ENCODE assay signal across 23 cellular contexts in genomic region chr9:27085456-27085855, GRCh38. TPM values are rescaled to one million over a fixed set of nuclear protein-coding genes. Genes with fewer than 3 reads are reported as not detected.
A peak's percentile ranks its signal among the peaks of the same experiment; 100 is the strongest.
DNase-seq lines count a peak whose midpoint lies in the region; ATAC-seq and TF ChIP-seq lines count a peak whose summit lies in the region.
"Had no signal": no experiment of that assay in that cellular context is flagged by ENCODE, and none has a peak within 500 bp of the region (broad histone marks: within the 10 kb centered on the region; RNA-seq: fewer than 3 reads in every experiment).

No MANE protein-coding gene starts in this region.

- H2AK5ac ChIP-seq in IMR-90 (ENCODE audit: low read depth, low read length) = no peak overlapping the region

- peak overlapping the region; percentile 57 for H3K14ac ChIP-seq in IMR-90 (replicated peaks; ENCODE audit: low read depth, low read length)

- no peaks in the 10 kb centered on the region for H3K9me3 Mint-ChIP-seq in WTC11
- H3K9me3 Mint-ChIP-seq in chondrocyte (ENCODE audit: low read depth) = no peaks in the 10 kb centered on the region
- H3K9me3 Mint-ChIP-seq: CD8-positive, alpha-beta T cell had no signal

- BruUV-seq in IMR-90 (replicated peaks; lab: Mats Ljungman, UMichigan) = no TSS peak

- no peaks in the 10 kb centered on the region for H4K20me1 ChIP-seq in IMR-90 (ENCODE audit: insufficient read depth, low read length)

- intact Hi-C loops in IMR-90 (cut with micrococcal nuclease) (loop anchor here (5.0 to 10.0 kb wide), 2 partner anchors 141 to 192 kb away; partner anchors contain the start of gene PLAA), sciatic nerve (cut with DNase I) (no loop called here)

- POLR2A ChIA-PET in IMR-90 (lab: Charles Lee; ENCODE audit: unreplicated experiment) = interaction anchor here (2.0 kb wide), 1 partner anchor 39 kb away, joined by 9 read pairs; no protein-coding TSS in a partner anchor
- POLR2A ChIA-PET in WTC11 (lab: Charles Lee) = no interaction called here

- peaks cover 18% of the 10 kb centered on the region for H3K4me1 ChIP-seq in IMR-90 (ENCODE audit: control insufficient read depth, insufficient read depth, low read length)

- peak overlapping the region; percentile 91; the same call in 1 of the 2 replicates for H4K5ac ChIP-seq in IMR-90 (ENCODE audit: low read depth, low read length)

- no peak for TF ChIP-seq RAD21 in IMR-90 (IDR thresholded peaks at IDR 0.05; ENCODE audit: low read length)

- H3K9ac ChIP-seq in IMR-90 (ENCODE audit: low read depth, low read length) = no peak overlapping the region

- no CpG with 5 or more reads among the region's 5 CpGs for WGBS in IMR-90 (ENCODE audit: extremely low coverage in 2 of 2, insufficient read length in 1 of 2), 2 experiments

- H3K9me1 ChIP-seq in IMR-90 (ENCODE audit: insufficient read depth, low read length) = no peaks in the 10 kb centered on the region

- H3K18ac ChIP-seq in IMR-90 (ENCODE audit: low read depth, low read length) = peak overlapping the region; percentile 96; the same call in 1 of the 2 replicates

- CTCF ChIA-PET in IMR-90 (lab: Yijun Ruan, JAX) = no interaction called here
- CTCF ChIA-PET in WTC11 (lab: Charles Lee) = no interaction called here

- no peaks in the 10 kb centered on the region for H3K4me1 Mint-ChIP-seq in WTC11
- H3K4me1 Mint-ChIP-seq in chondrocyte (ENCODE audit: low read depth) = peaks cover 48% of the 10 kb centered on the region

- in situ Hi-C loops in IMR-90 (cut with MboI; ENCODE audit: low sequenced_read_pairs) = no loop called here

- peak overlapping the region; percentile 56; the same call in 1 of the 2 replicates for H3K23ac ChIP-seq in IMR-90 (ENCODE audit: low read depth, low read length)

- no peak overlapping the region for H2AK9ac ChIP-seq in IMR-90 (replicated peaks; ENCODE audit: low read depth, low read length, poor library complexity)

- TF ChIP-seq POLR2A in IMR-90 (IDR thresholded peaks at IDR 0.05; ENCODE audit: low read depth, low read length) = no peak

- no peaks in the 10 kb centered on the region for H3K9me3 ChIP-seq in IMR-90 (ENCODE audit: control insufficient read depth, insufficient read depth, low read length)

- peak overlapping the region; percentile 79 for H2BK20ac ChIP-seq in IMR-90 (ENCODE audit: low read depth, low read length)

- peak overlapping the region; percentile 59; the same call in 1 of the 2 replicates for H4K91ac ChIP-seq in IMR-90 (ENCODE audit: insufficient read depth, low read depth, low read length)

- no peaks in the 10 kb centered on the region for H3K27me3 ChIP-seq in IMR-90 (ENCODE audit: control insufficient read depth, insufficient read depth, low read length)

- H3K4ac ChIP-seq in IMR-90 (ENCODE audit: low read depth, low read length) = peak overlapping the region; percentile 68; the same call in 1 of the 2 replicates

- H3K36me3 Mint-ChIP-seq in WTC11 (no peaks in the 10 kb centered on the region), chondrocyte (ENCODE audit: low read depth) (no peaks in the 10 kb centered on the region)

- H3K27ac Mint-ChIP-seq in WTC11 (0 out of 2 replicates have a peak overlapping the region, but pooled peaks have one; percentile 3), chondrocyte (ENCODE audit: unreplicated experiment) (no peak overlapping the region)
- H3K27ac Mint-ChIP-seq: CD8-positive, alpha-beta T cell had no signal

- no peaks in the 10 kb centered on the region for H3K36me3 ChIP-seq in IMR-90 (ENCODE audit: control insufficient read depth, insufficient read depth, low read length)

- ATAC-seq in IMR-90 (ENCODE audit: low read depth) (no peak), WTC11 (no peak), sciatic nerve (peak; percentile 46), GM19023 (IDR thresholded peaks at IDR 0.05; ENCODE audit: unreplicated experiment) (no peak), GM21737 (IDR thresholded peaks at IDR 0.05; ENCODE audit: unreplicated experiment) (no peak), HG03565 (IDR thresholded peaks at IDR 0.05; ENCODE audit: unreplicated experiment) (no peak)
- ATAC-seq: CD8-positive, alpha-beta T cell; Right ventricle myocardium inferior had no signal

- no peak overlapping the region for H3K27ac ChIP-seq in IMR-90 (ENCODE audit: insufficient read depth, low read length)

- TF ChIP-seq CTCF in IMR-90 (conservative IDR thresholded peaks at IDR 0.05; ENCODE audit: low read depth, low read length) (no peak), WTC11 (IDR thresholded peaks at IDR 0.05) (no peak), chondrocyte (IDR thresholded peaks at IDR 0.05) (no peak)

- H4K8ac ChIP-seq in IMR-90 (ENCODE audit: low read depth in 2 of 2, low read length in 2 of 2) = peak overlapping the region; percentile 17 to 53; a peak in 3 of 4 replicates

- peak overlapping the region; percentile 38; the same call in 2 of the 3 replicates for H2BK15ac ChIP-seq in IMR-90 (ENCODE audit: low read depth, low read length)

- H3K79me1 ChIP-seq in IMR-90 (ENCODE audit: low read depth in 1 of 2, low read length in 2 of 2) = no peaks in the 10 kb centered on the region

- H3K4me3 ChIP-seq in IMR-90 (ENCODE audit: insufficient read depth, low read depth, low read length) = no peak overlapping the region

- H3K4me2 ChIP-seq in IMR-90 (ENCODE audit: low read depth, low read length) = no peak overlapping the region

- H3K27me3 Mint-ChIP-seq in WTC11 (ENCODE audit: low read depth) (no peaks in the 10 kb centered on the region), chondrocyte (ENCODE audit: low read depth) (no peaks in the 10 kb centered on the region)

- DNase-seq in IMR-90 (no peak), WTC11 (ENCODE audit: low spot score) (no peak), epidermal melanocyte (ENCODE audit: insufficient read length, low spot score) (peak; percentile 47), sciatic nerve (ENCODE audit: low spot score) (no peak), chondrocyte (ENCODE audit: low spot score) (no peak)
- DNase-seq: AML-193; C1 segment of cervical spinal cord; Calu3; CD8-positive, alpha-beta T cell; DMS153; H7; KBM-7; NCI-H1105; NCI-H146; NCI-H2029; NCI-H226; NCI-H510A treated with DMSO at 0.1 percent for 48 hours; NCI-H82 had no signal

- H2AFZ ChIP-seq in IMR-90 (replicated peaks; ENCODE audit: low read length, poor library complexity) = no peak overlapping the region

- H3K4me3 Mint-ChIP-seq in WTC11 (no peak overlapping the region), chondrocyte (ENCODE audit: unreplicated experiment) (no peak overlapping the region)
- H3K4me3 Mint-ChIP-seq: CD8-positive, alpha-beta T cell had no signal

- H3K56ac ChIP-seq in IMR-90 (ENCODE audit: extremely low read depth, insufficient read depth, low read length) = 0 out of 2 replicates have a peak overlapping the region, but pooled peaks have one; percentile 5

- H2BK5ac ChIP-seq in IMR-90 (ENCODE audit: low read depth, low read length, poor library complexity, severe bottlenecking) = peak overlapping the region; percentile 73

- dilution Hi-C loops in IMR-90 (cut with HindIII; ENCODE audit: low sequenced_read_pairs, unreplicated experiment) = no loop called here

- H2BK120ac ChIP-seq in IMR-90 (ENCODE audit: low read depth, low read length) = peak overlapping the region; percentile 93

TF ChIP-seq in IMR-90, 13 proteins besides CTCF, POLR2A, EP300 and RAD21 (continues in another document):
- no peak for TF ChIP-seq BHLHE40 (IDR thresholded peaks at IDR 0.05; ENCODE audit: low read depth, low read length)
- TF ChIP-seq MAFK (IDR thresholded peaks at IDR 0.05; ENCODE audit: low read depth, low read length) = no peak
- TF ChIP-seq NFE2L2 (IDR thresholded peaks at IDR 0.05; ENCODE audit: low read depth, low read length) = no peak
- TF ChIP-seq RFX5 (IDR thresholded peaks at IDR 0.05; ENCODE audit: low read depth, low read length) = no peak
- no peak for TF ChIP-seq RCOR1 (IDR thresholded peaks at IDR 0.05; ENCODE audit: insufficient replicate concordance, low read length)
- TF ChIP-seq, protein P1, sequence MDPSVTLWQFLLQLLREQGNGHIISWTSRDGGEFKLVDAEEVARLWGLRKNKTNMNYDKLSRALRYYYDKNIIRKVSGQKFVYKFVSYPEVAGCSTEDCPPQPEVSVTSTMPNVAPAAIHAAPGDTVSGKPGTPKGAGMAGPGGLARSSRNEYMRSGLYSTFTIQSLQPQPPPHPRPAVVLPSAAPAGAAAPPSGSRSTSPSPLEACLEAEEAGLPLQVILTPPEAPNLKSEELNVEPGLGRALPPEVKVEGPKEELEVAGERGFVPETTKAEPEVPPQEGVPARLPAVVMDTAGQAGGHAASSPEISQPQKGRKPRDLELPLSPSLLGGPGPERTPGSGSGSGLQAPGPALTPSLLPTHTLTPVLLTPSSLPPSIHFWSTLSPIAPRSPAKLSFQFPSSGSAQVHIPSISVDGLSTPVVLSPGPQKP (IDR thresholded peaks at IDR 0.05; ENCODE audit: borderline replicate concordance, low read depth, low read length) = no peak
- no peak for TF ChIP-seq CEBPB (IDR thresholded peaks at IDR 0.05; ENCODE audit: low read depth, low read length)

TF ChIP-seq in WTC11, 78 proteins besides CTCF, POLR2A, EP300 and RAD21 (continues in another document):
- no peak for TF ChIP-seq IRF2 (CRISPR knock-in tag; IDR thresholded peaks at IDR 0.05; ENCODE audit: borderline replicate concordance, low read depth)
- TF ChIP-seq, protein P2, sequence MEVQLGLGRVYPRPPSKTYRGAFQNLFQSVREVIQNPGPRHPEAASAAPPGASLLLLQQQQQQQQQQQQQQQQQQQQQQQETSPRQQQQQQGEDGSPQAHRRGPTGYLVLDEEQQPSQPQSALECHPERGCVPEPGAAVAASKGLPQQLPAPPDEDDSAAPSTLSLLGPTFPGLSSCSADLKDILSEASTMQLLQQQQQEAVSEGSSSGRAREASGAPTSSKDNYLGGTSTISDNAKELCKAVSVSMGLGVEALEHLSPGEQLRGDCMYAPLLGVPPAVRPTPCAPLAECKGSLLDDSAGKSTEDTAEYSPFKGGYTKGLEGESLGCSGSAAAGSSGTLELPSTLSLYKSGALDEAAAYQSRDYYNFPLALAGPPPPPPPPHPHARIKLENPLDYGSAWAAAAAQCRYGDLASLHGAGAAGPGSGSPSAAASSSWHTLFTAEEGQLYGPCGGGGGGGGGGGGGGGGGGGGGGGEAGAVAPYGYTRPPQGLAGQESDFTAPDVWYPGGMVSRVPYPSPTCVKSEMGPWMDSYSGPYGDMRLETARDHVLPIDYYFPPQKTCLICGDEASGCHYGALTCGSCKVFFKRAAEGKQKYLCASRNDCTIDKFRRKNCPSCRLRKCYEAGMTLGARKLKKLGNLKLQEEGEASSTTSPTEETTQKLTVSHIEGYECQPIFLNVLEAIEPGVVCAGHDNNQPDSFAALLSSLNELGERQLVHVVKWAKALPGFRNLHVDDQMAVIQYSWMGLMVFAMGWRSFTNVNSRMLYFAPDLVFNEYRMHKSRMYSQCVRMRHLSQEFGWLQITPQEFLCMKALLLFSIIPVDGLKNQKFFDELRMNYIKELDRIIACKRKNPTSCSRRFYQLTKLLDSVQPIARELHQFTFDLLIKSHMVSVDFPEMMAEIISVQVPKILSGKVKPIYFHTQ (CRISPR knock-in tag; IDR thresholded peaks at IDR 0.05) = no peak

RNA-seq across cellular contexts. Expression of gene TEK, which starts 23.6 kb away (rescaled TPM):
- total RNA-seq in IMR-90 (2012; rRNA removed) (10.8 and 11.7 TPM in 2 replicates), WTC11 (2021) (2.5 to 3.1 TPM (median 2.5 TPM) in 3 replicates), sciatic nerve (20.5 TPM), chondrocyte (0.89 to 2.8 TPM (median 2.7 TPM) in 3 replicates)
- 4.9 and 6.3 TPM in 2 replicates for polyA plus RNA-seq in IMR-90 (2012; rRNA removed)
- 2.4 TPM in 2 replicates for polyA plus RNA-seq in IMR-90 (2012; cell fraction: cytosol; rRNA removed)
- polyA plus RNA-seq in IMR-90 (2012; cell fraction: nucleus; rRNA removed; ENCODE audit: low replicate concordance) = 1.1 and 6.6 TPM in 2 replicates
- total RNA-seq: Calu3; CD8-positive, alpha-beta T cell; SK-MEL-5 had no signal
